In genomic region chr22:21866821-21867527, GRCh38 we compare ENCODE assay signal across 8 cellular contexts.
DNase-seq lines count a peak whose midpoint lies in the region; ATAC-seq and TF ChIP-seq lines count a peak whose summit lies in the region.

No MANE protein-coding gene starts in this region.

- H3K27ac ChIP-seq in mucosa of rectum (ENCODE audit: low read depth in 2 of 2, low read length in 2 of 2) (peak overlapping the region; percentile 84 to 93), tibial artery (peak overlapping the region; percentile 79 to 86)

- peak; percentile 40 for ATAC-seq in HG03354 (IDR thresholded peaks at IDR 0.05; ENCODE audit: poor library complexity, severe bottlenecking, unreplicated experiment)

- TF ChIP-seq CTCF in tibial artery (IDR thresholded peaks at IDR 0.05), result no peak

- H3K27me3 ChIP-seq in endocrine pancreas (ENCODE audit: control insufficient read depth, insufficient read depth, low read length) (no peaks in the 10 kb centered on the region), mucosa of rectum (ENCODE audit: control insufficient read depth in 2 of 2, insufficient read depth in 2 of 2, low read length in 2 of 2) (no peaks in the 10 kb centered on the region), tibial artery (no peaks in the 10 kb centered on the region)

- intact Hi-C loops in tibial artery (cut with DNase I; ENCODE audit: low total_unique reads), result loop anchor here (5.0 to 10.0 kb wide), 2 partner anchors 52 to 130 kb away; partner anchors contain the start of gene YPEL1

- H3K4me1 ChIP-seq in endocrine pancreas (ENCODE audit: control insufficient read depth, insufficient read depth, low read length) (peaks cover 13% of the 10 kb centered on the region), mucosa of rectum (ENCODE audit: control insufficient read depth in 2 of 2, insufficient read depth in 2 of 2, low read length in 2 of 2) (peaks cover 9 to 12% of the 10 kb centered on the region in 2 donors), tibial artery (peaks cover 0 to 44% (median 27%) of the 10 kb centered on the region in 4 donors)

- peak; percentile 19 to 50 for DNase-seq in NCI-H2081 (lab: John Stamatoyannopoulos, UW)
- DNase-seq in NCI-H2081 treated with DMSO at 0.1 percent for 48 hours (lab: John Stamatoyannopoulos, UW), result no peak
- DNase-seq in activated CD4-positive, alpha-beta T cell treated with anti-CD3 and anti-CD28 coated beads for 4 hours, result peak; percentile 15 to 21
- DNase-seq in tibial artery, result peak; percentile 25 to 71
- no peak for DNase-seq in LoVo (ENCODE audit: low spot score)

- H3K4me3 ChIP-seq in endocrine pancreas (ENCODE audit: control insufficient read depth, insufficient read depth, low read length), result peak overlapping the region; percentile 70
- peak overlapping the region; percentile 93 to 97 for H3K4me3 ChIP-seq in mucosa of rectum (ENCODE audit: low read length in 2 of 2)
- peak overlapping the region; percentile 85 for H3K4me3 ChIP-seq in tibial artery

- H3K9ac ChIP-seq in endocrine pancreas (ENCODE audit: control insufficient read depth, insufficient read depth, low read length), result peak overlapping the region; percentile 99
- H3K9ac ChIP-seq in mucosa of rectum (ENCODE audit: low read depth in 1 of 2, low read length in 2 of 2), result peak overlapping the region; percentile 82 to 83

- H3K9me3 ChIP-seq in endocrine pancreas (ENCODE audit: control insufficient read depth, low read length), result no peaks in the 10 kb centered on the region
- no peaks in the 10 kb centered on the region for H3K9me3 ChIP-seq in mucosa of rectum (ENCODE audit: control insufficient read depth in 2 of 2, low read length in 2 of 2)
- H3K9me3 ChIP-seq in tibial artery, result no peaks in the 10 kb centered on the region

- H3K36me3 ChIP-seq in endocrine pancreas (ENCODE audit: control insufficient read depth, insufficient read depth, low read length), result no peaks in the 10 kb centered on the region
- H3K36me3 ChIP-seq in mucosa of rectum (ENCODE audit: control insufficient read depth in 2 of 2, insufficient read depth in 2 of 2, low read length in 2 of 2), result no peaks in the 10 kb centered on the region
- H3K36me3 ChIP-seq in tibial artery, result no peaks in the 10 kb centered on the region

Comparison
In these comparisons a context has a peak if more than half of its experiments do, and no peak if none do; other contexts are left out.
1. DNase-seq: peak in NCI-H2081 (2 of 2), activated CD4-positive, alpha-beta T cell treated with anti-CD3 and anti-CD28 coated beads for 4 hours (2 of 2) and tibial artery (2 of 2); none in NCI-H2081 treated with DMSO at 0.1 percent for 48 hours (single experiment) and LoVo (single experiment).
2. Peak in every context shown above with its lines, with median percentiles within 50 percentile points of each other: H3K4me3 ChIP-seq.